Comparison of ENCODE assay signal across 13 cellular contexts in the genomic region with DNA sequence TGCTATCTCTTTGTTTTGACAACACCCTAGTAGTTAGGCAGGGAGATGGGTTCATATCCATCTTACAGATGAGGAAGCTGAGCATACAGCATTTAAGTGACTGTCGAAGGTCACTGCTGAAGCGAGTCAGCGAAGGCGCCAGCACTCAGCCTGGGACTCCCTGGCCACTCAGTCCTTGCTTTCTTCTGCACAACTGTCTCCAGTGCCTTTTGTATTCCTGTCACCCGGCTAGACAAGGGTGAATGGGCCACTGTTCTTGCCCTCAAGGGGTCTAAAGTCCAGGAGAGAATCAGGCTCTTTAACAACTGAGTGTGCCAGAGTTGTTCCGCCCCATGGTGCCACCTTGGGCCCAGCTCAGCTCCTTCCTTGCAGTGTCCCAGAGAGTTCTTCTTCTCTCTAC. TPM values are rescaled to one million over a fixed set of nuclear protein-coding genes. Genes with fewer than 3 reads are reported as not detected.
A peak's percentile ranks its signal among the peaks of the same experiment; 100 is the strongest.
DNase-seq lines count a peak whose midpoint lies in the region; TF ChIP-seq lines count a peak whose summit lies in the region.
"Had no signal": no experiment of that assay in that cellular context is flagged by ENCODE, and none has a peak within 500 bp of the region (broad histone marks: within the 10 kb centered on the region; RNA-seq: fewer than 3 reads in every experiment).

No MANE protein-coding gene starts in this region.

- H3K4me1 ChIP-seq in esophagus squamous epithelium (peaks cover 30 to 90% (median 57%) of the 10 kb centered on the region in 3 donors), vagina (peaks cover 63% of the 10 kb centered on the region), tibial nerve (peaks cover 0 to 74% (median 35%) of the 10 kb centered on the region in 4 donors)

- intact Hi-C loops in esophagus squamous epithelium (cut with DNase I), result no loop called here
- intact Hi-C loops in vagina (cut with DNase I), result no loop called here

- TF ChIP-seq EP300 in tibial nerve (IDR thresholded peaks at IDR 0.05), result no peak

- TF ChIP-seq POLR2A in esophagus squamous epithelium (IDR thresholded peaks at IDR 0.05) (no peak), vagina (IDR thresholded peaks at IDR 0.05) (no peak), tibial nerve (IDR thresholded peaks at IDR 0.05) (no peak), erythroblast (IDR thresholded peaks at IDR 0.05; ENCODE audit: low read length) (no peak)

- H3K36me3 ChIP-seq in esophagus squamous epithelium, result no peaks in the 10 kb centered on the region
- no peaks in the 10 kb centered on the region for H3K36me3 ChIP-seq in vagina
- no peaks in the 10 kb centered on the region for H3K36me3 ChIP-seq in tibial nerve

- H3K27me3 ChIP-seq in esophagus squamous epithelium, result peaks cover 0 to 22% (median 0%) of the 10 kb centered on the region in 4 donors
- H3K27me3 ChIP-seq in vagina, result no peaks in the 10 kb centered on the region
- no peaks in the 10 kb centered on the region for H3K27me3 ChIP-seq in tibial nerve

- WGBS in esophagus squamous epithelium, 2 donors, result 78 to 85% methylated on average over 5 of the region's 6 CpGs
- WGBS in tibial nerve, 2 donors, result 79 to 82% methylated on average over 6 of the region's 6 CpGs

- peaks cover 3% of the 10 kb centered on the region for H3K36me3 Mint-ChIP-seq in nephron (ENCODE audit: low read depth)
- H3K36me3 Mint-ChIP-seq: CD4-positive, CD25-positive, alpha-beta regulatory T cell had no signal

- peak overlapping the region in 3 of 4 donors; percentile 50 to 83 (median 59) for H3K27ac ChIP-seq in esophagus squamous epithelium
- H3K27ac ChIP-seq in vagina, result peak overlapping the region; percentile 55
- H3K27ac ChIP-seq in tibial nerve, result peak overlapping the region in 2 of 4 donors; percentile 1 to 40

- peak overlapping the region; percentile 23 to 51 (median 37) for H3K27ac Mint-ChIP-seq in nephron
- H3K27ac Mint-ChIP-seq: CD4-positive, CD25-positive, alpha-beta regulatory T cell had no signal

- peak overlapping the region in 2 of 3 experiments; percentile 44 to 46 for H3K4me3 Mint-ChIP-seq in nephron
- H3K4me3 Mint-ChIP-seq: CD4-positive, CD25-positive, alpha-beta regulatory T cell had no signal

- no peaks in the 10 kb centered on the region for H3K9me3 ChIP-seq in esophagus squamous epithelium
- no peaks in the 10 kb centered on the region for H3K9me3 ChIP-seq in vagina
- no peaks in the 10 kb centered on the region for H3K9me3 ChIP-seq in tibial nerve

- TF ChIP-seq CTCF in esophagus squamous epithelium (IDR thresholded peaks at IDR 0.05) (no peak), nephron (IDR thresholded peaks at IDR 0.05; ENCODE audit: unreplicated experiment in 3 of 3) (no peak), vagina (IDR thresholded peaks at IDR 0.05) (no peak), tibial nerve (IDR thresholded peaks at IDR 0.05) (no peak)

- no peak overlapping the region for H3K4me3 ChIP-seq in esophagus squamous epithelium
- H3K4me3 ChIP-seq in vagina, result no peak overlapping the region
- H3K4me3 ChIP-seq in tibial nerve, result no peak overlapping the region
- H3K4me3 ChIP-seq: K562 had no signal

- peaks cover 44% of the 10 kb centered on the region for H3K4me1 Mint-ChIP-seq in nephron
- H3K4me1 Mint-ChIP-seq: CD4-positive, CD25-positive, alpha-beta regulatory T cell had no signal

- no peaks in the 10 kb centered on the region for H3K9me3 Mint-ChIP-seq in nephron
- H3K9me3 Mint-ChIP-seq: CD4-positive, CD25-positive, alpha-beta regulatory T cell had no signal

- no peaks in the 10 kb centered on the region for H3K27me3 Mint-ChIP-seq in nephron (ENCODE audit: low read depth)

- peak; percentile 54 for DNase-seq in MV-4-11 (lab: John Stamatoyannopoulos, UW)
- no peak for DNase-seq in esophagus squamous epithelium (lab: John Stamatoyannopoulos, UW)
- no peak for DNase-seq in vagina (ENCODE audit: extremely low spot score in 2 of 2)
- DNase-seq in NCI-H2107 (lab: John Stamatoyannopoulos, UW), result no peak
- no peak for DNase-seq in tibial nerve (ENCODE audit: low spot score in 2 of 2)
- DNase-seq in erythroblast (lab: John Stamatoyannopoulos, UW), result no peak
- DNase-seq: AML-193; CD4-positive, CD25-positive, alpha-beta regulatory T cell; NCI-H1092 treated with DMSO at 0.1 percent for 48 hours; NCI-H187; SIG-M5 had no signal

RNA-seq across cellular contexts. Expression of a gene that starts 3.2 kb away (rescaled TPM):
- total RNA-seq in esophagus squamous epithelium (10 to 100 TPM; 30.0 to 61.4 (median 44.7) TPM), vagina (75.6 TPM), tibial nerve (10 to 100 TPM; 38.5 to 73.8 (median 41.7) TPM)
- total RNA-seq: CD4-positive, CD25-positive, alpha-beta regulatory T cell had no signal
